ENCODE assay signal across 1 cellular context in the genomic region with DNA sequence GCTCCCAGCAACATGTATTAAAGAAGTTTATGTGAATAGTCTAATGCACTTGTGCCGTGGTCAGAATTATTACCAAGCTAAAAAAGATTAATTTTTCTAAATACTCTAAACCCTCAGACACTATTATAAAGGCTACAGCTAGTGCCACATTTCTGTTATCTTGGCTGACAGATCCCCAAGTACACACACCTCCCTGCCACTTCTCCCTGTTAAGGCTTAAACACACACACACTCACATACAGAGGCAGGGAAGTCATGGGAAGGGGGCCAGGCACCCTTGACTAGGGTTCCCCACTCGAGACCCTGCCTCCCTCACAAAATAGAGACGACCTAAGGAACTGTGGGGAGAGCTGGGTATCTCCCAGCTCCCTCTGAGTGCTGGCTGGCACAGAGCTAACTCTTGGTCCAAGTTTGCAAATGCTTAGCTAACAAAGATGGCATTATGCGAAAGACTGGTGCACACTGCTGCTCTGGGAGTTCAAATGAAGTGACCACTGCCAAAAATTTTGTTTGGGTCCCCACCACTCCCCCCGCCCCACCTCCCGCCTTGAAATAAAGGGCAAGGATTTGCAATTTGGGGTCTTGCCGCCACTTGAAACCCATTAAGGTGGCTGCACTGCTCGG.
A peak's percentile ranks its signal among the peaks of the same experiment; 100 is the strongest.
TF ChIP-seq lines count a peak whose summit lies in the region.

No MANE protein-coding gene starts in this region.

TF ChIP-seq in K562, 482 proteins besides CTCF, POLR2A, EP300 and RAD21 (continued from another document):
- TF ChIP-seq, protein P1, sequence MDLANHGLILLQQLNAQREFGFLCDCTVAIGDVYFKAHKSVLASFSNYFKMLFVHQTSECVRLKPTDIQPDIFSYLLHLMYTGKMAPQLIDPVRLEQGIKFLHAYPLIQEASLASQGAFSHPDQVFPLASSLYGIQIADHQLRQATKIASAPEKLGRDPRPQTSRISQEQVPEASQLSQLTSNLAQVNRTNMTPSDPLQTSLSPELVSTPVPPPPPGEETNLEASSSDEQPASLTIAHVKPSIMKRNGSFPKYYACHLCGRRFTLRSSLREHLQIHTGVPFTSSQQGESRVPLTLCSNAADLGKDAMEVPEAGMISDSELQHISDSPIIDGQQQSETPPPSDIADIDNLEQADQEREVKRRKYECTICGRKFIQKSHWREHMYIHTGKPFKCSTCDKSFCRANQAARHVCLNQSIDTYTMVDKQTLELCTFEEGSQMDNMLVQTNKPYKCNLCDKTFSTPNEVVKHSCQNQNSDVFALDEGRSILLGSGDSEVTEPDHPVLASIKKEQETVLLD (IDR thresholded peaks at IDR 0.05), result no peak
- TF ChIP-seq ARID2 (IDR thresholded peaks at IDR 0.05) (no peak), TCF3 (CRISPR knock-in tag; IDR thresholded peaks at IDR 0.05) (peak; percentile 34), RBM39 (optimal IDR thresholded peaks at IDR 0.05; ENCODE audit: low read depth, low read length) (no peak), POLR2AphosphoS5 (IDR thresholded peaks at IDR 0.05; ENCODE audit: control insufficient read depth, insufficient read depth, low read depth, low read length) (peak; percentile 23; the same call in 1 of the 2 replicates), ZNF445 (CRISPR knock-in tag; IDR thresholded peaks at IDR 0.05; ENCODE audit: low read depth) (no peak), ZNF717 (CRISPR knock-in tag; IDR thresholded peaks at IDR 0.05) (no peak), MTA2 (IDR thresholded peaks at IDR 0.05; ENCODE audit: low read depth) (peak; percentile 29; the same call in 1 of the 2 replicates), TAL1 (IDR thresholded peaks at IDR 0.05) (0 out of 2 replicates have a peak, but pooled peaks have one; percentile 7), RFX7 (CRISPR knock-in tag; IDR thresholded peaks at IDR 0.05) (no peak), ZNF253 (CRISPR knock-in tag; conservative IDR thresholded peaks at IDR 0.05) (no peak), ARID1B (IDR thresholded peaks at IDR 0.05) (peak; percentile 41), JUND (IDR thresholded peaks at IDR 0.05; ENCODE audit: borderline replicate concordance, low read depth, low read length) (no peak), JUND (tag; IDR thresholded peaks at IDR 0.05; ENCODE audit: borderline replicate concordance, low read depth, low read length) (no peak), ZNF134 (CRISPR knock-in tag; conservative IDR thresholded peaks at IDR 0.05) (no peak)
- TF ChIP-seq, protein P2, sequence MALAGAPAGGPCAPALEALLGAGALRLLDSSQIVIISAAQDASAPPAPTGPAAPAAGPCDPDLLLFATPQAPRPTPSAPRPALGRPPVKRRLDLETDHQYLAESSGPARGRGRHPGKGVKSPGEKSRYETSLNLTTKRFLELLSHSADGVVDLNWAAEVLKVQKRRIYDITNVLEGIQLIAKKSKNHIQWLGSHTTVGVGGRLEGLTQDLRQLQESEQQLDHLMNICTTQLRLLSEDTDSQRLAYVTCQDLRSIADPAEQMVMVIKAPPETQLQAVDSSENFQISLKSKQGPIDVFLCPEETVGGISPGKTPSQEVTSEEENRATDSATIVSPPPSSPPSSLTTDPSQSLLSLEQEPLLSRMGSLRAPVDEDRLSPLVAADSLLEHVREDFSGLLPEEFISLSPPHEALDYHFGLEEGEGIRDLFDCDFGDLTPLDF (CRISPR knock-in tag; IDR thresholded peaks at IDR 0.05), result no peak
- TF ChIP-seq, protein P3, sequence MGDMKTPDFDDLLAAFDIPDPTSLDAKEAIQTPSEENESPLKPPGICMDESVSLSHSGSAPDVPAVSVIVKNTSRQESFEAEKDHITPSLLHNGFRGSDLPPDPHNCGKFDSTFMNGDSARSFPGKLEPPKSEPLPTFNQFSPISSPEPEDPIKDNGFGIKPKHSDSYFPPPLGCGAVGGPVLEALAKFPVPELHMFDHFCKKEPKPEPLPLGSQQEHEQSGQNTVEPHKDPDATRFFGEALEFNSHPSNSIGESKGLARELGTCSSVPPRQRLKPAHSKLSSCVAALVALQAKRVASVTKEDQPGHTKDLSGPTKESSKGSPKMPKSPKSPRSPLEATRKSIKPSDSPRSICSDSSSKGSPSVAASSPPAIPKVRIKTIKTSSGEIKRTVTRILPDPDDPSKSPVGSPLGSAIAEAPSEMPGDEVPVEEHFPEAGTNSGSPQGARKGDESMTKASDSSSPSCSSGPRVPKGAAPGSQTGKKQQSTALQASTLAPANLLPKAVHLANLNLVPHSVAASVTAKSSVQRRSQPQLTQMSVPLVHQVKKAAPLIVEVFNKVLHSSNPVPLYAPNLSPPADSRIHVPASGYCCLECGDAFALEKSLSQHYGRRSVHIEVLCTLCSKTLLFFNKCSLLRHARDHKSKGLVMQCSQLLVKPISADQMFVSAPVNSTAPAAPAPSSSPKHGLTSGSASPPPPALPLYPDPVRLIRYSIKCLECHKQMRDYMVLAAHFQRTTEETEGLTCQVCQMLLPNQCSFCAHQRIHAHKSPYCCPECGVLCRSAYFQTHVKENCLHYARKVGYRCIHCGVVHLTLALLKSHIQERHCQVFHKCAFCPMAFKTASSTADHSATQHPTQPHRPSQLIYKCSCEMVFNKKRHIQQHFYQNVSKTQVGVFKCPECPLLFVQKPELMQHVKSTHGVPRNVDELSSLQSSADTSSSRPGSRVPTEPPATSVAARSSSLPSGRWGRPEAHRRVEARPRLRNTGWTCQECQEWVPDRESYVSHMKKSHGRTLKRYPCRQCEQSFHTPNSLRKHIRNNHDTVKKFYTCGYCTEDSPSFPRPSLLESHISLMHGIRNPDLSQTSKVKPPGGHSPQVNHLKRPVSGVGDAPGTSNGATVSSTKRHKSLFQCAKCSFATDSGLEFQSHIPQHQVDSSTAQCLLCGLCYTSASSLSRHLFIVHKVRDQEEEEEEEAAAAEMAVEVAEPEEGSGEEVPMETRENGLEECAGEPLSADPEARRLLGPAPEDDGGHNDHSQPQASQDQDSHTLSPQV (IDR thresholded peaks at IDR 0.05), result 0 out of 2 replicates have a peak, but pooled peaks have one; percentile 0
- TF ChIP-seq, protein P4, sequence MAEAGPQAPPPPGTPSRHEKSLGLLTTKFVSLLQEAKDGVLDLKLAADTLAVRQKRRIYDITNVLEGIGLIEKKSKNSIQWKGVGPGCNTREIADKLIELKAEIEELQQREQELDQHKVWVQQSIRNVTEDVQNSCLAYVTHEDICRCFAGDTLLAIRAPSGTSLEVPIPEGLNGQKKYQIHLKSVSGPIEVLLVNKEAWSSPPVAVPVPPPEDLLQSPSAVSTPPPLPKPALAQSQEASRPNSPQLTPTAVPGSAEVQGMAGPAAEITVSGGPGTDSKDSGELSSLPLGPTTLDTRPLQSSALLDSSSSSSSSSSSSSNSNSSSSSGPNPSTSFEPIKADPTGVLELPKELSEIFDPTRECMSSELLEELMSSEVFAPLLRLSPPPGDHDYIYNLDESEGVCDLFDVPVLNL (CRISPR knock-in tag; IDR thresholded peaks at IDR 0.05; ENCODE audit: low read depth), result no peak
